ENCODE assay signal across 12 cellular contexts in the genomic region with DNA sequence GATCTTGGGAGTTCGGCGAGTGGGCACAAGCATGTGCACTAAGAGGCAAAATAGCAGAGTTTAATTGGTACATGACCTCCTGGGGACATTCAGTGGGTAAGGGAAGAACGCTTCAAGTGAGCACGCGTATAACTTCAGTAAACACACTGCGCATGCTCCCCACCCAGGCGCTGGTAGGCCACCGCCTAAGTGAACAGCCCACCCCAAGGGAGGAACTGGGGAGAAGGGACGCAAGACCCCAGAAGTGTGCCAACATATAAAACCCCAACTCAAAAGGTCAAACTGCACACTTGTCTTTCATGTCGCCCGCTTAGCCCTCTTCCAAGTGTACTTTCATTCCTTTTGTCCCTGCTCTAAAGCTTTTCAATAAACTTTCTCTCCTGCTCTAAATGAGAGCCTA. TPM values are rescaled to one million over a fixed set of nuclear protein-coding genes. Genes with fewer than 3 reads are reported as not detected.
DNase-seq lines count a peak whose midpoint lies in the region; TF ChIP-seq lines count a peak whose summit lies in the region.
"Had no signal": no experiment of that assay in that cellular context is flagged by ENCODE, and none has a peak within 500 bp of the region (broad histone marks: within the 10 kb centered on the region; RNA-seq: fewer than 3 reads in every experiment).

No MANE protein-coding gene starts in this region.

- H3K4me3 ChIP-seq in H7 (ENCODE audit: insufficient read depth, low read depth, low read length), result no peak overlapping the region
- no peak overlapping the region for H3K4me3 ChIP-seq in effector memory CD4-positive, alpha-beta T cell (ENCODE audit: insufficient read depth, low read depth, low read length, poor library complexity, severe bottlenecking)
- H3K4me3 ChIP-seq: K562, SK-N-MC had no signal

- no peaks in the 10 kb centered on the region for H3K27me3 ChIP-seq in H7 (ENCODE audit: control insufficient read depth, insufficient read depth, low read length)
- no peaks in the 10 kb centered on the region for H3K27me3 ChIP-seq in effector memory CD4-positive, alpha-beta T cell (replicated peaks; ENCODE audit: control insufficient read depth, insufficient read depth, low read length, poor library complexity, severe bottlenecking)
- H3K27me3 ChIP-seq: tibial nerve had no signal

- H3K4me1 ChIP-seq in effector memory CD4-positive, alpha-beta T cell (ENCODE audit: control insufficient read depth, insufficient read depth, low read length, poor library complexity, severe bottlenecking), result no peaks in the 10 kb centered on the region

- in situ Hi-C loops in GM13976 (cut with MboI; ENCODE audit: low sequenced_read_pairs, unreplicated experiment), result no loop called here

- H3K36me3 ChIP-seq in H7 (replicated peaks; ENCODE audit: control insufficient read depth, insufficient read depth, low read length), result no peaks in the 10 kb centered on the region
- no peaks in the 10 kb centered on the region for H3K36me3 ChIP-seq in effector memory CD4-positive, alpha-beta T cell (ENCODE audit: control insufficient read depth, insufficient read depth, low read length)
- H3K36me3 ChIP-seq: tibial nerve had no signal

- no peak for TF ChIP-seq CTCF in 22Rv1 (IDR thresholded peaks at IDR 0.05)
- TF ChIP-seq CTCF in GM13976 (IDR thresholded peaks at IDR 0.05; ENCODE audit: borderline replicate concordance, control extremely low read depth, extremely low read depth, insufficient read depth, missing control alignments), result no peak

- DNase-seq in H7 (peak; percentile 47), cerebellar cortex (ENCODE audit: low spot score) (peak; percentile 39), midbrain (lab: John Stamatoyannopoulos, UW) (peak; percentile 86), GM13976 (ENCODE audit: low spot score) (no peak), DMS 273 treated with DMSO at 0.1 percent for 48 hours (lab: John Stamatoyannopoulos, UW) (no peak), germinal center (ENCODE audit: low spot score) (no peak)
- DNase-seq in effector memory CD4-positive, alpha-beta T cell, result no peak

- peak overlapping the region; percentile 64 for H3K27ac ChIP-seq in 22Rv1
- no peak overlapping the region for H3K27ac ChIP-seq in effector memory CD4-positive, alpha-beta T cell (ENCODE audit: insufficient read depth, low read length, poor library complexity, severe bottlenecking)
- H3K27ac ChIP-seq: SK-N-MC, tibial nerve had no signal

- H3K9me3 ChIP-seq in effector memory CD4-positive, alpha-beta T cell (ENCODE audit: control insufficient read depth, low read length), result no peaks in the 10 kb centered on the region
- H3K9me3 ChIP-seq: tibial nerve had no signal

RNA-seq across cellular contexts. Expression of a gene that starts 10.5 kb away (rescaled TPM):
- 0.15 TPM in 1 of 2 replicates, not detected in the other for total RNA-seq in H7 (2014; rRNA removed; shearing (Covaris generic))
- total RNA-seq: K562 had no signal

RNA-seq across cellular contexts. Expression of a gene that starts 12.4 kb away (rescaled TPM):
- 0.78 and 1.8 TPM in 2 replicates for total RNA-seq in H7 (2014; rRNA removed; shearing (Covaris generic))
- total RNA-seq: K562, neural crest cell had no signal

RNA-seq across cellular contexts. Expression of a gene that starts 36.2 kb away (rescaled TPM):
- 1.7 and 2.4 TPM in 2 replicates for total RNA-seq in H7 (2014; rRNA removed; shearing (Covaris generic))

RNA-seq across cellular contexts. Expression of a gene that starts 37.4 kb away (rescaled TPM):
- 10.8 and 24.0 TPM in 2 replicates for total RNA-seq in H7 (2014; rRNA removed; shearing (Covaris generic))

RNA-seq across cellular contexts. Expression of a gene that starts 46.2 kb away (rescaled TPM):
- 11.2 and 18.2 TPM in 2 replicates for total RNA-seq in H7 (2014; rRNA removed; shearing (Covaris generic))

Comparison
In these comparisons a context has a peak if more than half of its experiments do, and no peak if none do; other contexts are left out.
1. DNase-seq: peak in H7 (single experiment), cerebellar cortex (single experiment) and midbrain (single experiment); none in effector memory CD4-positive, alpha-beta T cell (0 of 3), GM13976 (single experiment), DMS 273 treated with DMSO at 0.1 percent for 48 hours (single experiment) and germinal center (single experiment).